ENCODE assay signal across 14 cellular contexts in the genomic region with DNA sequence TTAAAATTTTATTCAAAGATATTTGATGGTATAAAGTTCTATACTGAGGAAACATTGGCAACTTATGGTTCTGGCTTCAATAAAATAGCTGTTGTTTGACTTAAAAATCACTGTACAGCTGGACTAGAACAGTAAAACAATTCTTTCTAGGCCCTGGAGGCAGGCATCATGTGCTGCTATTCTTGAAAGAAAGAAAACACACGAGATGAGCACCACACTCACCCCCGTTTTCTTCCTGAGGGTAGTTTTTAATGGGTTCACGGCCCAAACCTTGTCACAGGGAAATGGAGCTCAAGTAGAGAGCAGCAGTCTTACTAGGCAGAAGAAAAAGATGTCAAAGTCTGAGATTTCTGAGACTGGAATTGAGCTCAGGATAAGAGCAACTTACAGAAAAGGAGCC.
A peak's percentile ranks its signal among the peaks of the same experiment; 100 is the strongest.
DNase-seq lines count a peak whose midpoint lies in the region; ATAC-seq lines count a peak whose summit lies in the region.
"Had no signal": no experiment of that assay in that cellular context is flagged by ENCODE, and none has a peak within 500 bp of the region (broad histone marks: within the 10 kb centered on the region; RNA-seq: fewer than 3 reads in every experiment).

No MANE protein-coding gene starts in this region.

- H3K4me3 Mint-ChIP-seq in T-cell, result no peak overlapping the region
- H3K4me3 Mint-ChIP-seq: B cell; CD4-positive, alpha-beta T cell; CD8-positive, alpha-beta T cell had no signal

- in situ Hi-C loops in SK-MEL-5 (cut with HindIII; ENCODE audit: low pct_unique_long_range_greater_than_20kb, low sequenced_read_pairs), result no loop called here

- no peak for ATAC-seq in T-cell (replicated peaks in 1 of 4)
- ATAC-seq: A549; CD8-positive, alpha-beta T cell had no signal

- DNase-seq in SK-MEL-5 (ENCODE audit: low read depth, low spot score) (peak; percentile 59), medulla oblongata (ENCODE audit: extremely low spot score) (peak; percentile 4), pons (ENCODE audit: low spot score) (peak; percentile 4), NCI-H2029 treated with DMSO at 0.1 percent for 48 hours (lab: John Stamatoyannopoulos, UW) (no peak), T-cell (no peak)
- DNase-seq: AML-193; Caco-2; Calu3; CD4-positive, alpha-beta T cell; CD8-positive, alpha-beta T cell; DMS79 treated with DMSO at 0.1 percent for 48 hours; GF-D8 had no signal

- no peaks in the 10 kb centered on the region for H3K36me3 Mint-ChIP-seq in T-cell
- H3K36me3 Mint-ChIP-seq: CD8-positive, alpha-beta T cell had no signal

- no peaks in the 10 kb centered on the region for H3K4me1 Mint-ChIP-seq in T-cell
- H3K4me1 Mint-ChIP-seq: B cell had no signal

- H3K27ac Mint-ChIP-seq in T-cell, result no peak overlapping the region
- H3K27ac Mint-ChIP-seq: B cell; CD4-positive, alpha-beta T cell; CD8-positive, alpha-beta T cell had no signal

- peaks cover 30 to 34% of the 10 kb centered on the region in 2 donors for H3K27me3 Mint-ChIP-seq in T-cell

- POLR2A ChIA-PET in T-cell (lab: Charles Lee), result no interaction called here

- H3K9me3 Mint-ChIP-seq in T-cell, result peaks cover 0 to 9% (median 4%) of the 10 kb centered on the region in 3 donors
- H3K9me3 Mint-ChIP-seq: CD8-positive, alpha-beta T cell had no signal

- CTCF ChIA-PET in T-cell (lab: Charles Lee), result interaction anchor here in 1 of 2 donors (0.7 kb wide), 1 partner anchor 15 kb away, joined by 3 read pairs; no protein-coding TSS in a partner anchor

Comparison
In these comparisons a context has a peak if more than half of its experiments do, and no peak if none do; other contexts are left out.
1. DNase-seq: peak in SK-MEL-5 (single experiment), medulla oblongata (single experiment) and pons (single experiment); none in NCI-H2029 treated with DMSO at 0.1 percent for 48 hours (single experiment) and T-cell (0 of 34).